ENCODE assay signal across 10 cellular contexts in the genomic region with DNA sequence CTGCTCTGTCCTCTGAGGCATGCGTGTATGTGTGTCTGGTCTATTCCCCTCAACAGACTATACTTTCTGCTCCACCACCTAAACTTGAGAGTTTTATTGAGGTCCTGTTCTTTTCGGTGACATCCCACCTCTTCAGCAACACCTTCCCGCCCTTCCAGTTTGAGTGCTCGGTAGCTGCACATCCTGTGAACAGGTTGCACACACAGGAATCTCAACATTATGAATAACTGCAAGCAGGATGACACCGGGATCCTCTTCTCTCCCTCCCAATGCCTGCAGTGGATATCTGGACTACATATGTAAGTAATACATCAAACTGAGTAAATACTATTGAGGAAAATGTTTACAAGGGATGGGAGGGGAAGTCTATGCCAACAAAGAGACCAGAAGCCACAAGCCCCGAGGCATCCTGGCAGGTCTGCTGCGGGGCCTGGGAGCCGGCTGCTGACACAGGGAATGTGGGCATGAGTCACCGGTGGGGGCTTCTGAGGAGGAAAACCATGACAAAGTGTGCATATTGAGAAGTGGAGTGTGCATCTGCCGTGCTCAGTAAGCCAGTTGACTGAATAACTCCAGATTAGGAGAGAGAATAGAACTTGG. TPM values are rescaled to one million over a fixed set of nuclear protein-coding genes. Genes with fewer than 3 reads are reported as not detected.
DNase-seq lines count a peak whose midpoint lies in the region; ATAC-seq and TF ChIP-seq lines count a peak whose summit lies in the region.
"Had no signal": no experiment of that assay in that cellular context is flagged by ENCODE, and none has a peak within 500 bp of the region (broad histone marks: within the 10 kb centered on the region; RNA-seq: fewer than 3 reads in every experiment).

No MANE protein-coding gene starts in this region.

- no peaks in the 10 kb centered on the region for H3K9me2 ChIP-seq in GM23248 (ENCODE audit: insufficient read depth)

- ATAC-seq in RWPE2 (ENCODE audit: low read depth): peak; percentile 57
- no peak for ATAC-seq in GM18868 (IDR thresholded peaks at IDR 0.05; ENCODE audit: unreplicated experiment)
- no peak for ATAC-seq in HG03108 (IDR thresholded peaks at IDR 0.05; ENCODE audit: unreplicated experiment)

- H3K4me3 ChIP-seq in GM23248: no peak overlapping the region
- no peak overlapping the region for H3K4me3 ChIP-seq in RWPE2 (ENCODE audit: severe bottlenecking)
- no peak overlapping the region for H3K4me3 ChIP-seq in fibroblast of villous mesenchyme (ENCODE audit: low read depth, low read length)

- peak; percentile 68 for DNase-seq in ACHN
- peak; percentile 90 for DNase-seq in GM23248
- DNase-seq in RWPE2 (ENCODE audit: low spot score): peak; percentile 96
- peak; percentile 79 for DNase-seq in fibroblast of villous mesenchyme (ENCODE audit: low read depth)
- DNase-seq in activated effector memory CD4-positive, alpha-beta T cell treated with anti-CD3 and anti-CD28 coated beads, Interleukin-2, amount 50 U/mL, for 16 hours: no peak
- DNase-seq in stimulated activated naive CD4-positive, alpha-beta T cell treated with Interleukin-2 at 50 U/mL for 16 hours (lab: John Stamatoyannopoulos, UW): no peak
- DNase-seq: activated B cell treated with CpG ODN at 0.5 μM for 24 hours, NCI-H2171 had no signal

- no peaks in the 10 kb centered on the region for H3K79me2 ChIP-seq in GM23248 (ENCODE audit: insufficient read depth)

- WGBS in GM23248 (ENCODE audit: low coverage in 1 of 2, low lambda C conversion rate in 2 of 2, missing lambda C conversion rate in 2 of 2), 2 experiments: 38 to 40% methylated on average over 10 of the region's 10 CpGs

- no peak overlapping the region for H2AFZ ChIP-seq in GM23248

- no peaks in the 10 kb centered on the region for H4K20me1 ChIP-seq in GM23248 (ENCODE audit: insufficient read depth)

- H3K4me1 ChIP-seq in GM23248 (ENCODE audit: insufficient read depth): peaks cover 50% of the 10 kb centered on the region
- H3K4me1 ChIP-seq in RWPE2 (ENCODE audit: insufficient read depth, poor library complexity, severe bottlenecking): peaks cover 49% of the 10 kb centered on the region

- H3K9me3 ChIP-seq in GM23248 (ENCODE audit: low read depth) (no peaks in the 10 kb centered on the region), RWPE2 (ENCODE audit: severe bottlenecking) (no peaks in the 10 kb centered on the region)

- H3K4me2 ChIP-seq in GM23248 (ENCODE audit: unreplicated experiment): peak overlapping the region; percentile 25

- H3K27ac ChIP-seq in GM23248: peak overlapping the region; percentile 70
- H3K27ac ChIP-seq in RWPE2 (ENCODE audit: poor library complexity, severe bottlenecking): peak overlapping the region; percentile 38

- no peaks in the 10 kb centered on the region for H3K36me3 ChIP-seq in GM23248 (ENCODE audit: low read depth)
- no peaks in the 10 kb centered on the region for H3K36me3 ChIP-seq in RWPE2 (ENCODE audit: low read depth)

- peaks cover 16% of the 10 kb centered on the region; the same call in 1 of the 2 replicates for H3F3A ChIP-seq in GM23248 (ENCODE audit: insufficient read depth)

- H3K9ac ChIP-seq in GM23248: no peak overlapping the region

- in situ Hi-C loops in ACHN (cut with HindIII; ENCODE audit: low pct_ligation_motif_present, low pct_unique_long_range_greater_than_20kb, low sequenced_read_pairs) (no loop called here), GM23248 (cut with MboI) (no loop called here)

- TF ChIP-seq CTCF in RWPE2 (IDR thresholded peaks at IDR 0.05; ENCODE audit: poor library complexity, severe bottlenecking): no peak
- no peak for TF ChIP-seq CTCF in fibroblast of villous mesenchyme (IDR thresholded peaks at IDR 0.05; ENCODE audit: insufficient read depth, low read depth, low read length)

- H3K27me3 ChIP-seq in GM23248 (replicated peaks; ENCODE audit: insufficient read depth) (no peaks in the 10 kb centered on the region), RWPE2 (ENCODE audit: insufficient read depth, poor library complexity, severe bottlenecking) (no peaks in the 10 kb centered on the region)

RNA-seq across cellular contexts. Expression of a gene that starts 8.6 kb away (rescaled TPM):
- total RNA-seq in GM23248 (2014; rRNA removed; shearing (Covaris generic)): 1.5 and 2.4 TPM in 2 replicates
- 0.57 and 0.71 TPM in 2 replicates for polyA plus RNA-seq in GM23248 (2016; fragmentation: Nextera tagmentation; extraction: Ambion mirVana)
- 1.6 and 2.6 TPM in 2 replicates for total RNA-seq in fibroblast of villous mesenchyme

Comparison
In these comparisons a context has a peak if more than half of its experiments do, and no peak if none do; other contexts are left out.
1. DNase-seq: peak in ACHN (single experiment), GM23248 (single experiment), RWPE2 (single experiment) and fibroblast of villous mesenchyme (single experiment); none in activated effector memory CD4-positive, alpha-beta T cell treated with anti-CD3 and anti-CD28 coated beads, Interleukin-2, amount 50 U/mL, for 16 hours (single experiment) and stimulated activated naive CD4-positive, alpha-beta T cell treated with Interleukin-2 at 50 U/mL for 16 hours (single experiment).